ENCODE assay signal across 8 cellular contexts in the genomic region with DNA sequence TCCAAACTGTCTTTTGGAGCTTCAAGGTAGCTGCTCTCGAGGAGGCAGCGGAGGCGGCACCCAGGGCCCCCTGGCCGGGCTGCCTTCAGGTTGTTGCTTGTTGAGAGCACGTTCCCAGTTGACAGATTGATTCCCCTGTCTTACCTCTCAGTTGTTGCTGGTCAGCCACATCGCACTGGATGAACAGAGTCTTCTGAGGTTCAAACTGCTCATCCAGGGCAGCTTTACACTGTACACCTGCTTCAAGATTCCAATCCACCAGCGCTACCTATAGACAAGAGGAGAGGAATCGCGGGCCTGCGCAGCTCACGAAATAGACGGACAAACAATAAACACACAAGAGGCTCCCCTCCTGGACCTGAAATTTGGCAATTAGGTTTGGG. TPM values are rescaled to one million over a fixed set of nuclear protein-coding genes. Genes with fewer than 3 reads are reported as not detected.
DNase-seq lines count a peak whose midpoint lies in the region; ATAC-seq, FAIRE-seq and TF ChIP-seq lines count a peak whose summit lies in the region.

No MANE protein-coding gene starts in this region.

- no peak for DNase-seq in AG10803 (ENCODE audit: low read depth)
- DNase-seq in epithelial cell of esophagus (ENCODE audit: low read depth): peak; percentile 50
- DNase-seq in naive thymus-derived CD8-positive, alpha-beta T cell: peak in 4 of 10 donors; percentile 8 to 49 (median 20)
- no peak for DNase-seq in GOT3 (lab: John Stamatoyannopoulos, UW)
- no peak for DNase-seq in GM19239 (ENCODE audit: insufficient read length, low spot score)

- peaks cover 61% of the 10 kb centered on the region for H3K27me3 Mint-ChIP-seq in T-helper 1 cell treated with Interleukin-12 subunit alpha and Interleukin-12 subunit beta and Interleukin-4 antibody, amounts not matched to agents 30 μg/mL and 1 μg/mL, for 36 hours (ENCODE audit: low read depth)
- H3K27me3 Mint-ChIP-seq in naive thymus-derived CD8-positive, alpha-beta T cell: peaks cover 0 to 33% (median 12%) of the 10 kb centered on the region in 5 donors

- H3K4me1 Mint-ChIP-seq in T-helper 1 cell treated with Interleukin-12 subunit alpha and Interleukin-12 subunit beta and Interleukin-4 antibody, amounts not matched to agents 30 μg/mL and 1 μg/mL, for 36 hours (ENCODE audit: low read depth): peaks cover 15% of the 10 kb centered on the region
- H3K4me1 Mint-ChIP-seq in naive thymus-derived CD8-positive, alpha-beta T cell: peaks cover 4 to 62% (median 28%) of the 10 kb centered on the region in 4 donors

- POLR2A ChIA-PET in naive thymus-derived CD8-positive, alpha-beta T cell (lab: Charles Lee): interaction anchor here (0.6 to 1.6 kb wide), 4 partner anchors 24 to 1851 kb away, joined by 3 to 7 read pairs (median 6); a partner anchor contains a TSS

- H3K9me3 Mint-ChIP-seq in T-helper 1 cell treated with Interleukin-12 subunit alpha and Interleukin-12 subunit beta and Interleukin-4 antibody, amounts not matched to agents 30 μg/mL and 1 μg/mL, for 36 hours: no peaks in the 10 kb centered on the region
- H3K9me3 Mint-ChIP-seq in naive thymus-derived CD8-positive, alpha-beta T cell: peaks cover 0 to 9% (median 0%) of the 10 kb centered on the region in 9 donors

- no peak for FAIRE-seq in GM19239 (lab: Jason Lieb, UNC)

- no peak for TF ChIP-seq CTCF in AG10803 (conservative IDR thresholded peaks at IDR 0.05; ENCODE audit: low read length)
- peak; percentile 35 for TF ChIP-seq CTCF in epithelial cell of esophagus (IDR thresholded peaks at IDR 0.05; ENCODE audit: insufficient read depth, low read depth, low read length, missing control alignments)

- H3K27ac Mint-ChIP-seq in T-helper 1 cell treated with Interleukin-12 subunit alpha and Interleukin-12 subunit beta and Interleukin-4 antibody, amounts not matched to agents 30 μg/mL and 1 μg/mL, for 36 hours: peak overlapping the region; percentile 72
- H3K27ac Mint-ChIP-seq in naive thymus-derived CD8-positive, alpha-beta T cell: peak overlapping the region; percentile 26 to 92 (median 86)

- H3K36me3 Mint-ChIP-seq in T-helper 1 cell treated with Interleukin-12 subunit alpha and Interleukin-12 subunit beta and Interleukin-4 antibody, amounts not matched to agents 30 μg/mL and 1 μg/mL, for 36 hours (ENCODE audit: low read depth): peaks cover 2% of the 10 kb centered on the region
- peaks cover 0 to 3% (median 0%) of the 10 kb centered on the region in 3 donors for H3K36me3 Mint-ChIP-seq in naive thymus-derived CD8-positive, alpha-beta T cell

- peak overlapping the region; percentile 80 for H3K4me3 Mint-ChIP-seq in T-helper 1 cell treated with Interleukin-12 subunit alpha and Interleukin-12 subunit beta and Interleukin-4 antibody, amounts not matched to agents 30 μg/mL and 1 μg/mL, for 36 hours
- peak overlapping the region; percentile 83 to 95 (median 90) for H3K4me3 Mint-ChIP-seq in naive thymus-derived CD8-positive, alpha-beta T cell

- H3K4me3 ChIP-seq in AG10803 (ENCODE audit: low read length): peak overlapping the region; percentile 39; the same call in 1 of the 2 replicates
- H3K4me3 ChIP-seq in epithelial cell of esophagus (ENCODE audit: low read length): peak overlapping the region; percentile 62

- ATAC-seq in GM18909 (IDR thresholded peaks at IDR 0.05; ENCODE audit: poor library complexity, unreplicated experiment) (peak; percentile 37), HG03159 (IDR thresholded peaks at IDR 0.05; ENCODE audit: unreplicated experiment) (peak; percentile 32)
- peak; percentile 41 to 43 for ATAC-seq in naive thymus-derived CD8-positive, alpha-beta T cell

RNA-seq across cellular contexts. Expression of a gene that starts 0.5 kb away (rescaled TPM):
- total RNA-seq in naive thymus-derived CD8-positive, alpha-beta T cell: 1 to 10 TPM; 6.8 to 7.5 TPM
- 10 to 100 TPM; 10.6 to 16.1 (median 14.6) TPM for polyA plus RNA-seq in naive thymus-derived CD8-positive, alpha-beta T cell
